8 cellular contexts compared by ENCODE assay signal in genomic region chr11:17730608-17731462, GRCh38.
DNase-seq lines count a peak whose midpoint lies in the region; ATAC-seq and TF ChIP-seq lines count a peak whose summit lies in the region.

No MANE protein-coding gene starts in this region.

- ATAC-seq in GM19035 (IDR thresholded peaks at IDR 0.05; ENCODE audit: unreplicated experiment) (peak; percentile 67), HG03196 (IDR thresholded peaks at IDR 0.05; ENCODE audit: unreplicated experiment) (peak; percentile 37)

- peak; percentile 96 for TF ChIP-seq CTCF in WI38 (IDR thresholded peaks at IDR 0.05; ENCODE audit: low read depth, low read length)

- DNase-seq in AML-193 (lab: John Stamatoyannopoulos, UW) (peak; percentile 34 to 59), NCI-H226 (peak; percentile 73), kidney tubule cell (ENCODE audit: low spot score) (peak; percentile 79)
- peak; percentile 10 for DNase-seq in central memory CD4-positive, alpha-beta T cell
- DNase-seq in stimulated activated CD4-positive, alpha-beta T cell treated with anti-CD3 and anti-CD28 coated beads, Interleukin-4, amount 100 ng/mL, for 24 hours: peak; percentile 63

- no peak overlapping the region for H3K4me3 ChIP-seq in WI38 (ENCODE audit: low read depth, low read length)

Comparison
In these comparisons a context has a peak if more than half of its experiments do, and no peak if none do; other contexts are left out.
1. DNase-seq: peak in every context shown above with its lines; median percentile 79 in kidney tubule cell; 73 in NCI-H226; 63 in stimulated activated CD4-positive, alpha-beta T cell treated with anti-CD3 and anti-CD28 coated beads, Interleukin-4, amount 100 ng/mL, for 24 hours; 46 in AML-193; 10 in central memory CD4-positive, alpha-beta T cell.